22 cellular contexts compared by ENCODE assay signal in genomic region chr15:95698971-95699370, GRCh38.
"Had no signal": no experiment of that assay in that cellular context is flagged by ENCODE, and none has a peak within 500 bp of the region (broad histone marks: within the 10 kb centered on the region; RNA-seq: fewer than 3 reads in every experiment).

No MANE protein-coding gene starts in this region.

- H3K4me1 ChIP-seq: colonic mucosa, esophagus squamous epithelium, left ventricle myocardium inferior, spleen, upper lobe of right lung, vagina had no signal

- H3K27me3 Mint-ChIP-seq: stimulated activated memory B cell treated with anti-CD40 and anti-IgM and Interleukin-4, amounts not matched to agents 10 μg/mL and 1 μg/mL and 100 μg/mL, for 72 hours had no signal

- DNase-seq: colonic mucosa; dermis blood vessel endothelial cell; esophagus squamous epithelium; immature natural killer cell; kidney; left cardiac atrium; left ventricle myocardium inferior; mesendoderm; naive thymus-derived CD4-positive, alpha-beta T cell; nephron progenitor cell; posterior cingulate gyrus; spleen; stimulated activated CD4-positive, alpha-beta T cell treated with anti-CD3 and anti-CD28 coated beads, Interleukin-15, amount 100 ng/mL, for 24 hours; stimulated activated CD4-positive, alpha-beta T cell treated with anti-CD3 and anti-CD28 coated beads, Interleukin-1b, Interleukin-23, amount 100 ng/mL, for 48 hours; stimulated activated CD4-positive, alpha-beta T cell treated with anti-CD3 and anti-CD28 coated beads, Interleukin-4, amount 100 ng/mL, for 24 hours; upper lobe of right lung had no signal

- H3K4me1 Mint-ChIP-seq: immature natural killer cell; naive thymus-derived CD4-positive, alpha-beta T cell; nephron progenitor cell; stimulated activated memory B cell treated with anti-CD40 and anti-IgM and Interleukin-4, amounts not matched to agents 10 μg/mL and 1 μg/mL and 100 μg/mL, for 72 hours had no signal

- H3K4me3 ChIP-seq: colonic mucosa, esophagus squamous epithelium, left ventricle myocardium inferior, lung, spleen, tibial nerve, upper lobe of right lung, vagina had no signal

- H3K27me3 ChIP-seq: colonic mucosa, esophagus squamous epithelium, spleen, tibial nerve, upper lobe of right lung, vagina had no signal

- H3K36me3 Mint-ChIP-seq: stimulated activated memory B cell treated with anti-CD40 and anti-IgM and Interleukin-4, amounts not matched to agents 10 μg/mL and 1 μg/mL and 100 μg/mL, for 72 hours had no signal

- ATAC-seq: left cardiac atrium; naive thymus-derived CD4-positive, alpha-beta T cell; sciatic nerve; stimulated activated memory B cell treated with anti-CD40 and anti-IgM and Interleukin-4, amounts not matched to agents 10 μg/mL and 1 μg/mL and 100 μg/mL, for 72 hours; upper lobe of right lung had no signal

- H3K27ac Mint-ChIP-seq: immature natural killer cell; naive thymus-derived CD4-positive, alpha-beta T cell; nephron progenitor cell; stimulated activated memory B cell treated with anti-CD40 and anti-IgM and Interleukin-4, amounts not matched to agents 10 μg/mL and 1 μg/mL and 100 μg/mL, for 72 hours; stimulated activated naive CD8-positive, alpha-beta T cell treated with anti-CD3 and anti-CD28 coated beads, Interleukin-15, Interleukin-2, amounts not matched to agents 100 ng/mL and 50 ng/mL, for 24 hours had no signal

- H3K27ac ChIP-seq: colonic mucosa, esophagus squamous epithelium, left ventricle myocardium inferior, spleen, tibial nerve, upper lobe of right lung, vagina had no signal

- H3K4me3 Mint-ChIP-seq: immature natural killer cell; naive thymus-derived CD4-positive, alpha-beta T cell; nephron progenitor cell; stimulated activated memory B cell treated with anti-CD40 and anti-IgM and Interleukin-4, amounts not matched to agents 10 μg/mL and 1 μg/mL and 100 μg/mL, for 72 hours; stimulated activated naive CD8-positive, alpha-beta T cell treated with anti-CD3 and anti-CD28 coated beads, Interleukin-15, Interleukin-2, amounts not matched to agents 100 ng/mL and 50 ng/mL, for 24 hours had no signal

- H3K9me3 ChIP-seq: colonic mucosa had no signal

- H3K36me3 ChIP-seq: colonic mucosa, esophagus squamous epithelium, spleen, upper lobe of right lung, vagina had no signal
